Comparison of ENCODE assay signal across 15 cellular contexts in the genomic region with DNA sequence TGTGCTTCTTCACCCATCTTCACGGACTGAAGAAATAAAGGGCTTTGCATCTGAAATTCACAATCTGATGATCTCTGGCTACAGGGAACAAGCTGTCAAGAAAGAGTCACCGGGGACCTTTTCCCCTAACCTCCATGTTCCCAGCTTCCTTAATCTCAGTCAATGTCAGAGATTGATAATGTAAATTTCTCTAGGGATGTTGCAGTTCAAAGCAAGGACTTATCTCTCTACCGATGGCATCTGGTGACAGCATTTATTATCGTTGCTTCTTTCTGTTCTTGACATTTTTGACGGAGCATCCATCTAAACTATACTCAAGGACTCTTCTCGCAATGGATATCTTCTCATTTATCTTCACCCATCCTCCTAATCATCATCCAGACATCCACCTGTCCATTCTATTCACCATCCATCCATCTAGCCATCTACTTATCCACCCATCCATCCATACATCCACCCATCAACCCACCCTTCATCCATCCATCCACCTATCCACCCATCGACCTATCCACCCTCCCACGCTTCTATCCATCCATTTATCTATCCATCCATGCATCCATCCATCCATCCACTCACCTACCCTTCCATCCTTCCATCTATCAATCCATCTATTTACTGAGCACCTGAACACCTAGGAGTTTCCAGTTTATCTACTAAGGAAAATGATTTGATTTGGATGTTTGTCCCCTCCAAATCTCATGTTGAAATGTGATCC.
"Had no signal": no experiment of that assay in that cellular context is flagged by ENCODE, and none has a peak within 500 bp of the region (broad histone marks: within the 10 kb centered on the region; RNA-seq: fewer than 3 reads in every experiment).

No MANE protein-coding gene starts in this region.

- H3K4me1 ChIP-seq: uterus had no signal

- H2AFZ ChIP-seq: parathyroid adenoma had no signal

- DNase-seq: activated CD4-positive, alpha-beta T cell treated with anti-CD3 and anti-CD28 coated beads, Interleukin-2, amount 10 ng/mL, durations not matched to agents 24 days and 14 days; activated gamma-delta T cell treated with Interleukin-2 at 50 U/mL for 16 hours; amygdala; heart right ventricle; kidney glomerular epithelial cell; left ventricle myocardium inferior; mammary epithelial cell; stimulated activated naive CD8-positive, alpha-beta T cell treated with anti-CD3 and anti-CD28 coated beads, Interleukin-15, Interleukin-2, amounts not matched to agents 100 U/mL and 50 U/mL, for 24 hours; transverse colon; uterus had no signal

- H3K9ac ChIP-seq: parathyroid adenoma had no signal

- H3K9me3 Mint-ChIP-seq: activated CD4-positive, alpha-beta T cell treated with anti-CD3 and anti-CD28 coated beads, Interleukin-2, amount 10 ng/mL, durations not matched to agents 24 days and 14 days; T-helper 1 cell treated with Interleukin-12 subunit alpha and Interleukin-12 subunit beta and Interleukin-4 antibody, amounts not matched to agents 30 μg/mL and 1 μg/mL, for 36 hours had no signal

- H3K4me3 Mint-ChIP-seq: activated CD4-positive, alpha-beta T cell treated with anti-CD3 and anti-CD28 coated beads, Interleukin-2, amount 10 ng/mL, durations not matched to agents 24 days and 14 days; T-helper 1 cell treated with Interleukin-12 subunit alpha and Interleukin-12 subunit beta and Interleukin-4 antibody, amounts not matched to agents 30 μg/mL and 1 μg/mL, for 36 hours had no signal

- H3K4me3 ChIP-seq: cardiac muscle cell, coronary artery, heart right ventricle, left ventricle myocardium inferior, transverse colon, uterus had no signal

- H3K27me3 ChIP-seq: heart right ventricle, transverse colon, uterus had no signal

- H3K27ac Mint-ChIP-seq: activated CD4-positive, alpha-beta T cell treated with anti-CD3 and anti-CD28 coated beads, Interleukin-2, amount 10 ng/mL, durations not matched to agents 24 days and 14 days; activated naive CD4-positive, alpha-beta T cell treated with anti-CD3 and anti-CD28 coated beads, Interleukin-2, amount 50 U/mL, for 72 hours had no signal

- H3K9me3 ChIP-seq: heart right ventricle, left ventricle myocardium inferior, transverse colon, uterus had no signal

- H3K27ac ChIP-seq: cardiac muscle cell, coronary artery, left ventricle myocardium inferior, parathyroid adenoma, transverse colon, uterus had no signal

- ATAC-seq: stimulated activated naive CD8-positive, alpha-beta T cell treated with anti-CD3 and anti-CD28 coated beads, Interleukin-15, Interleukin-2, amounts not matched to agents 100 U/mL and 50 U/mL, for 24 hours had no signal

- H3K36me3 ChIP-seq: cardiac muscle cell, heart right ventricle, left ventricle myocardium inferior, transverse colon, uterus had no signal
